In genomic region chr17:40038882-40039513, GRCh38 we compare ENCODE assay signal across 9 cellular contexts. TPM values are rescaled to one million over a fixed set of nuclear protein-coding genes. Genes with fewer than 3 reads are reported as not detected.
A peak's percentile ranks its signal among the peaks of the same experiment; 100 is the strongest.
DNase-seq lines count a peak whose midpoint lies in the region; ATAC-seq and TF ChIP-seq lines count a peak whose summit lies in the region.
"Had no signal": no experiment of that assay in that cellular context is flagged by ENCODE, and none has a peak within 500 bp of the region (broad histone marks: within the 10 kb centered on the region; RNA-seq: fewer than 3 reads in every experiment).

No MANE protein-coding gene starts in this region.

- H3K27ac ChIP-seq in ascending aorta (peak overlapping the region; percentile 70 to 73), hepatocyte (peak overlapping the region; percentile 31)

- no peaks in the 10 kb centered on the region for H3K9me2 ChIP-seq in hepatocyte (replicated peaks; ENCODE audit: insufficient read depth)

- no peak overlapping the region for H3K4me3 ChIP-seq in HFF-Myc (replicated peaks; ENCODE audit: low read depth, low read length)
- H3K4me3 ChIP-seq in ascending aorta = no peak overlapping the region
- no peak overlapping the region for H3K4me3 ChIP-seq in hepatocyte

- H3K4me3 Mint-ChIP-seq in activated T-cell treated with anti-CD3 and anti-CD28 coated beads, Interleukin-2, amount 50 U/mL, for 24 hours = no peak overlapping the region
- H3K4me3 Mint-ChIP-seq: dendritic cell treated with granulocyte-macrophage colony-stimulating factor and Interleukin-4, amounts not matched to agents 40 ng/mL and 50 ng/mL, for 4 days had no signal

- DNase-seq in AG08395 (ENCODE audit: low spot score) = peak; percentile 92
- DNase-seq in HFF-Myc (ENCODE audit: extremely low read depth, low read depth) = peak; percentile 72
- DNase-seq in ascending aorta (ENCODE audit: low spot score in 2 of 2) = peak in 1 of 2 donors; percentile 88
- DNase-seq in hepatocyte (ENCODE audit: low spot score) = peak; percentile 80
- DNase-seq in stromal cell of bone marrow (ENCODE audit: low read depth) = peak; percentile 82
- DNase-seq in activated T-cell treated with anti-CD3 and anti-CD28 coated beads, Interleukin-2, amount 50 U/mL, for 24 hours = no peak

- WGBS in hepatocyte (ENCODE audit: low lambda C conversion rate, missing lambda C conversion rate) = 47% methylated on average over 11 of the region's 11 CpGs

- H4K20me1 ChIP-seq in hepatocyte (ENCODE audit: insufficient read depth, poor library complexity, severe bottlenecking) = no peaks in the 10 kb centered on the region

- no peaks in the 10 kb centered on the region for H3K27me3 Mint-ChIP-seq in activated T-cell treated with anti-CD3 and anti-CD28 coated beads, Interleukin-2, amount 50 U/mL, for 24 hours
- H3K27me3 Mint-ChIP-seq: dendritic cell treated with granulocyte-macrophage colony-stimulating factor and Interleukin-4, amounts not matched to agents 40 ng/mL and 50 ng/mL, for 4 days had no signal

- peaks cover 0 to 7% of the 10 kb centered on the region in 2 donors for H3K4me1 ChIP-seq in ascending aorta
- no peaks in the 10 kb centered on the region for H3K4me1 ChIP-seq in hepatocyte (ENCODE audit: insufficient read depth)

- intact Hi-C loops in ascending aorta (cut with DNase I) = loop anchor here (2.0 kb wide), 1 partner anchor 16 kb away; the partner anchor contains the start of gene MED24

- H3K9me3 Mint-ChIP-seq in activated T-cell treated with anti-CD3 and anti-CD28 coated beads, Interleukin-2, amount 50 U/mL, for 24 hours = no peaks in the 10 kb centered on the region
- H3K9me3 Mint-ChIP-seq: dendritic cell treated with granulocyte-macrophage colony-stimulating factor and Interleukin-4, amounts not matched to agents 40 ng/mL and 50 ng/mL, for 4 days had no signal

- H3K36me3 Mint-ChIP-seq in activated T-cell treated with anti-CD3 and anti-CD28 coated beads, Interleukin-2, amount 50 U/mL, for 24 hours (ENCODE audit: low read depth) = peaks cover 64% of the 10 kb centered on the region

- no peaks in the 10 kb centered on the region for H3K27me3 ChIP-seq in ascending aorta
- no peaks in the 10 kb centered on the region for H3K27me3 ChIP-seq in hepatocyte

- no peak overlapping the region for H2AFZ ChIP-seq in hepatocyte

- no peaks in the 10 kb centered on the region for H3K9me3 ChIP-seq in ascending aorta
- H3K9me3 ChIP-seq in hepatocyte (ENCODE audit: low read depth) = no peaks in the 10 kb centered on the region

- H3K4me2 ChIP-seq in hepatocyte = no peak overlapping the region

- H3K79me2 ChIP-seq in hepatocyte = no peaks in the 10 kb centered on the region

- TF ChIP-seq CTCF in HFF-Myc (IDR thresholded peaks at IDR 0.05; ENCODE audit: low read depth, low read length, missing control alignments) = peak; percentile 85
- peak; percentile 68 to 81 (median 71) for TF ChIP-seq CTCF in ascending aorta (IDR thresholded peaks at IDR 0.05)
- TF ChIP-seq CTCF in hepatocyte (IDR thresholded peaks at IDR 0.05; ENCODE audit: poor library complexity) = peak; percentile 62

- H3K4me1 Mint-ChIP-seq in activated T-cell treated with anti-CD3 and anti-CD28 coated beads, Interleukin-2, amount 50 U/mL, for 24 hours (ENCODE audit: low read depth) = no peaks in the 10 kb centered on the region

- no peak overlapping the region for H3K27ac Mint-ChIP-seq in activated T-cell treated with anti-CD3 and anti-CD28 coated beads, Interleukin-2, amount 50 U/mL, for 24 hours
- H3K27ac Mint-ChIP-seq: dendritic cell treated with granulocyte-macrophage colony-stimulating factor and Interleukin-4, amounts not matched to agents 40 ng/mL and 50 ng/mL, for 4 days had no signal

- no peak for ATAC-seq in HG03097 (IDR thresholded peaks at IDR 0.05; ENCODE audit: low FRiP score, unreplicated experiment)
- ATAC-seq in GM18868 (IDR thresholded peaks at IDR 0.05; ENCODE audit: unreplicated experiment) = no peak

- H3K36me3 ChIP-seq in ascending aorta = peaks cover 18 to 36% of the 10 kb centered on the region in 2 donors
- no peaks in the 10 kb centered on the region for H3K36me3 ChIP-seq in hepatocyte (replicated peaks; ENCODE audit: insufficient read depth, low read depth)

RNA-seq across cellular contexts. Expression of gene MED24, which starts 15.2 kb away (rescaled TPM):
- total RNA-seq in ascending aorta (176 TPM), hepatocyte (55.7 and 66.8 TPM in 2 replicates)
- 69.8 and 69.9 TPM in 2 replicates for polyA plus RNA-seq in hepatocyte

RNA-seq across cellular contexts. Expression of gene CSF3, which starts 23.8 kb away (rescaled TPM):
- 0.43 TPM for total RNA-seq in ascending aorta
- total RNA-seq in hepatocyte = 0.12 TPM in 1 of 2 replicates, not detected in the other
- 0.36 TPM in 1 of 2 replicates, not detected in the other for polyA plus RNA-seq in hepatocyte

RNA-seq across cellular contexts. Expression of gene THRA, which starts 23.8 kb away (rescaled TPM):
- total RNA-seq in ascending aorta (35.4 TPM), hepatocyte (35.3 and 40.2 TPM in 2 replicates)
- 20.7 and 22.5 TPM in 2 replicates for polyA plus RNA-seq in hepatocyte

RNA-seq across cellular contexts. Expression of gene PSMD3, which starts 58.4 kb away (rescaled TPM):
- 93.1 TPM for total RNA-seq in ascending aorta
- 71.9 and 92.1 TPM in 2 replicates for total RNA-seq in hepatocyte
- polyA plus RNA-seq in hepatocyte = 114 and 124 TPM in 2 replicates
